Comparison of ENCODE assay signal across 10 cellular contexts in genomic region chr11:6610591-6610990, GRCh38. TPM values are rescaled to one million over a fixed set of nuclear protein-coding genes. Genes with fewer than 3 reads are reported as not detected.
DNase-seq lines count a peak whose midpoint lies in the region; TF ChIP-seq lines count a peak whose summit lies in the region.
"Had no signal": no experiment of that assay in that cellular context is flagged by ENCODE, and none has a peak within 500 bp of the region (broad histone marks: within the 10 kb centered on the region; RNA-seq: fewer than 3 reads in every experiment).

No MANE protein-coding gene starts in this region.

- H3K4ac ChIP-seq in trophoblast cell (ENCODE audit: low read depth, low read length), result peak overlapping the region; percentile 60

- H3K36me3 Mint-ChIP-seq in Calu3 (ENCODE audit: insufficient read depth, unreplicated experiment), result peaks cover 11% of the 10 kb centered on the region

- H3K23ac ChIP-seq in trophoblast cell (ENCODE audit: low read length), result no peak overlapping the region

- H3K4me1 Mint-ChIP-seq in Calu3 (ENCODE audit: low read depth, unreplicated experiment), result peaks cover 24% of the 10 kb centered on the region

- BruUV-seq in Calu3 (replicated peaks; lab: Mats Ljungman, UMichigan), result TSS peak; percentile 44

- no peak overlapping the region for H3K18ac ChIP-seq in trophoblast cell (ENCODE audit: low read length)

- DNase-seq in Calu3 (no peak), esophagus muscularis mucosa (ENCODE audit: extremely low spot score) (no peak), trophoblast cell (no peak), ureter (ENCODE audit: low spot score) (no peak), NOMO-1 treated with dmso at 0.1 percent for 144 hours (lab: John Stamatoyannopoulos, UW; ENCODE audit: unreplicated experiment) (no peak), AML-193 (lab: John Stamatoyannopoulos, UW) (no peak), NCI-H345 treated with DMSO at 0.1 percent for 48 hours (lab: John Stamatoyannopoulos, UW; ENCODE audit: unreplicated experiment) (no peak)
- DNase-seq: NCI-H187 treated with DMSO at 0.1 percent for 48 hours; stimulated activated CD4-positive, alpha-beta T cell treated with anti-CD3 and anti-CD28 coated beads, Interleukin-15, amount 100 ng/mL, for 24 hours had no signal

- intact Hi-C loops in Calu3 (cut with micrococcal nuclease; ENCODE audit: unreplicated experiment) (loop anchor here (10.0 kb wide), 1 partner anchor 126 kb away; the partner anchor contains the start of genes ARFIP2 and TIMM10B), esophagus muscularis mucosa (cut with DNase I) (no loop called here)

- H4K8ac ChIP-seq in trophoblast cell (ENCODE audit: low read depth, low read length), result no peak overlapping the region

- no peak for TF ChIP-seq EP300 in esophagus muscularis mucosa (IDR thresholded peaks at IDR 0.05)

- H3K14ac ChIP-seq in trophoblast cell (ENCODE audit: low read length), result no peak overlapping the region

- H2BK5ac ChIP-seq in trophoblast cell (ENCODE audit: low read depth, low read length, poor library complexity), result no peak overlapping the region

- peaks cover 56 to 78% (median 73%) of the 10 kb centered on the region in 4 donors for H3K4me1 ChIP-seq in esophagus muscularis mucosa
- H3K4me1 ChIP-seq in trophoblast cell (ENCODE audit: control insufficient read depth in 1 of 2, insufficient read depth in 2 of 2, low read length in 2 of 2), result peaks cover 12 to 26% of the 10 kb centered on the region in 2 experiments

- H2AFZ ChIP-seq in SU-DHL-6 (ENCODE audit: low read depth, low read length, severe bottlenecking), result no peak overlapping the region
- H2AFZ ChIP-seq in trophoblast cell (ENCODE audit: insufficient read depth, low read length, poor library complexity), result no peak overlapping the region

- no peaks in the 10 kb centered on the region for H3K36me3 ChIP-seq in SU-DHL-6 (ENCODE audit: low read length)
- peaks cover 30 to 57% (median 52%) of the 10 kb centered on the region in 4 donors for H3K36me3 ChIP-seq in esophagus muscularis mucosa
- H3K36me3 ChIP-seq in trophoblast cell (ENCODE audit: control insufficient read depth in 1 of 2, insufficient read depth in 2 of 2, low read length in 2 of 2), result peaks cover 38 to 53% of the 10 kb centered on the region in 2 experiments

- H3K9ac ChIP-seq in SU-DHL-6 (ENCODE audit: low read length) (peak overlapping the region; percentile 78; the same call in 1 of the 2 replicates), trophoblast cell (ENCODE audit: low read length) (peak overlapping the region; percentile 37)

- no peak overlapping the region for H2AK5ac ChIP-seq in trophoblast cell (ENCODE audit: low read length)

- no peak overlapping the region for H3K27ac ChIP-seq in SU-DHL-6 (ENCODE audit: low read depth, low read length)
- peak overlapping the region; percentile 97 to 98 (median 98) for H3K27ac ChIP-seq in esophagus muscularis mucosa (replicated peaks in 1 of 4)
- no peak overlapping the region for H3K27ac ChIP-seq in trophoblast cell (ENCODE audit: low read depth, low read length)

- WGBS in esophagus muscularis mucosa, result 56% methylated on average over 3 of the region's 6 CpGs
- no CpG with 5 or more reads among the region's 6 CpGs for WGBS in trophoblast cell (ENCODE audit: extremely low coverage, insufficient coverage, insufficient read length)

- H3K79me2 ChIP-seq in SU-DHL-6 (ENCODE audit: insufficient read depth, low read length) (peaks cover 15% of the 10 kb centered on the region), trophoblast cell (ENCODE audit: control insufficient read depth, insufficient read depth, low read length, poor library complexity) (peaks cover 13% of the 10 kb centered on the region)

- H3K9me3 Mint-ChIP-seq in Calu3 (ENCODE audit: low read depth, unreplicated experiment), result no peaks in the 10 kb centered on the region

- peaks cover 20% of the 10 kb centered on the region for H3F3A ChIP-seq in SU-DHL-6 (ENCODE audit: insufficient read depth)

- H4K20me1 ChIP-seq in SU-DHL-6 (ENCODE audit: low read depth, low read length), result no peaks in the 10 kb centered on the region

- CTCF ChIA-PET in Calu3 (lab: Charles Lee), result no interaction called here

- no peak overlapping the region for H4K12ac ChIP-seq in trophoblast cell (ENCODE audit: low read depth, low read length)

- H2BK120ac ChIP-seq in trophoblast cell (ENCODE audit: insufficient read depth, low read length, poor library complexity), result no peak overlapping the region

- peak overlapping the region; percentile 81 for H3K27ac Mint-ChIP-seq in Calu3 (ENCODE audit: unreplicated experiment)

- H3K4me3 ChIP-seq in SU-DHL-6 (ENCODE audit: insufficient read depth, low read length, poor library complexity, severe bottlenecking) (no peak overlapping the region), esophagus muscularis mucosa (peak overlapping the region; percentile 79 to 98 (median 88)), trophoblast cell (ENCODE audit: low read depth, low read length) (no peak overlapping the region)

- H3K9me3 ChIP-seq in SU-DHL-6 (ENCODE audit: insufficient read depth, low read length) (no peaks in the 10 kb centered on the region), esophagus muscularis mucosa (no peaks in the 10 kb centered on the region), trophoblast cell (ENCODE audit: insufficient read depth, low read depth, low read length) (no peaks in the 10 kb centered on the region)

- H3K27me3 ChIP-seq in SU-DHL-6 (ENCODE audit: low read length) (no peaks in the 10 kb centered on the region), esophagus muscularis mucosa (no peaks in the 10 kb centered on the region), trophoblast cell (ENCODE audit: insufficient read depth, low read length) (no peaks in the 10 kb centered on the region)

- H3K79me1 ChIP-seq in trophoblast cell (ENCODE audit: low read length), result peaks cover 25% of the 10 kb centered on the region

- no peak overlapping the region for H2BK12ac ChIP-seq in trophoblast cell (ENCODE audit: low read length)

- no peak overlapping the region for H3K4me3 Mint-ChIP-seq in Calu3 (ENCODE audit: low read depth, unreplicated experiment)

- no peaks in the 10 kb centered on the region for H3K27me3 Mint-ChIP-seq in Calu3 (ENCODE audit: unreplicated experiment)

- TF ChIP-seq POLR2A in esophagus muscularis mucosa (IDR thresholded peaks at IDR 0.05; ENCODE audit: low read depth), result no peak

- no peak overlapping the region for H4K91ac ChIP-seq in trophoblast cell (ENCODE audit: low read depth, low read length)

- no peak for TF ChIP-seq CTCF in Calu3 (IDR thresholded peaks at IDR 0.05; ENCODE audit: unreplicated experiment)
- TF ChIP-seq CTCF in SU-DHL-6 (IDR thresholded peaks at IDR 0.05; ENCODE audit: insufficient read depth, low read length, poor library complexity, severe bottlenecking), result no peak
- TF ChIP-seq CTCF in esophagus muscularis mucosa (IDR thresholded peaks at IDR 0.05), result no peak

- no peaks in the 10 kb centered on the region for H3K9me2 ChIP-seq in SU-DHL-6 (replicated peaks; ENCODE audit: insufficient read depth, low read length)

- peak overlapping the region; percentile 84 for H3K4me2 ChIP-seq in SU-DHL-6 (ENCODE audit: low read depth, low read length, poor library complexity, severe bottlenecking)
- H3K4me2 ChIP-seq in trophoblast cell (ENCODE audit: low read length), result no peak overlapping the region

RNA-seq across cellular contexts. Expression of gene TAF10, which starts 1.4 kb away (rescaled TPM):
- total RNA-seq in Calu3 (2022) (175 and 187 TPM in 2 replicates), esophagus muscularis mucosa (10 to 100 TPM; 24.2 to 51.1 (median 43.4) TPM), ureter (176 TPM)
- polyA plus RNA-seq in trophoblast cell (2013), result 182 and 188 TPM in 2 replicates

RNA-seq across cellular contexts. Expression of gene ILK, which starts 7.0 kb away (rescaled TPM):
- total RNA-seq in Calu3 (2022) (85.7 and 87.0 TPM in 2 replicates), esophagus muscularis mucosa (100 to 1,000 TPM; 481 to 652 (median 606) TPM), ureter (192 TPM)
- polyA plus RNA-seq in trophoblast cell (2013), result 231 and 245 TPM in 2 replicates

RNA-seq across cellular contexts. Expression of gene RRP8, which starts 7.2 kb away (rescaled TPM):
- total RNA-seq in Calu3 (2022) (17.4 and 22.8 TPM in 2 replicates), esophagus muscularis mucosa (10 to 100 TPM; 12.4 to 34.0 (median 27.0) TPM), ureter (28.0 TPM)
- polyA plus RNA-seq in trophoblast cell (2013), result 21.8 and 22.0 TPM in 2 replicates

RNA-seq across cellular contexts. Expression of gene TPP1, which starts 8.6 kb away (rescaled TPM):
- total RNA-seq in Calu3 (2022), result 70.6 and 71.5 TPM in 2 replicates
- total RNA-seq in esophagus muscularis mucosa, result 10 to 100 TPM; 44.4 to 71.5 (median 54.9) TPM
- 116 and 121 TPM in 2 replicates for polyA plus RNA-seq in trophoblast cell (2013)
- total RNA-seq in ureter, result 60.0 TPM

RNA-seq across cellular contexts. Expression of gene DCHS1, which starts 45.0 kb away (rescaled TPM):
- total RNA-seq in Calu3 (2022) (0.02 TPM in 1 of 2 replicates, not detected in the other), esophagus muscularis mucosa (10 to 100 TPM; 27.0 to 60.9 (median 34.0) TPM), ureter (26.0 TPM)
- polyA plus RNA-seq in trophoblast cell (2013), result 1.7 and 1.9 TPM in 2 replicates

Comparison
In these comparisons a context has a peak if more than half of its experiments do, and no peak if none do; other contexts are left out.
1. H3K27ac ChIP-seq: peak in esophagus muscularis mucosa (4 of 4); none in SU-DHL-6 (single experiment) and trophoblast cell (single experiment).
2. H3K4me3 ChIP-seq: peak in esophagus muscularis mucosa (4 of 4); none in SU-DHL-6 (single experiment) and trophoblast cell (single experiment).